Comparison of ENCODE assay signal across 14 cellular contexts in the genomic region with DNA sequence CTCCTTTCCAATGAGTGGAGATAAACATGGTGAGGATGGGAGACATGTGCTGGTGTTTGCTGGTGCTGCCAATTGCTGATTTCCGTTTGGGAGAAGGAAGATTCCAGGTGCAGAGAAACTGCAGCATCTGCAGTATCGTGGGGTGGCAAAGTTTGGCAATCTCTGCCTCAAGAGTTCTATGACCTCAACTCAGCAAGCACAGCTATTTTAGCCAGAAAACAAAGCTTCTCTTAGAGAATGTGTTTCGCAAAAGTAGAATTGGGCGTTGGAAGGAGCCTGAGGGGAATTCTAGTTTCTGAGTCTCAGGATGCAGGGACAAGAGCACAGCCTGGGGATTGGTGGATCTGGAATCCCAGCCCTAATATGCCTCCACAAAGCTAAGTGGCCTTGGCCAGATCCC. TPM values are rescaled to one million over a fixed set of nuclear protein-coding genes. Genes with fewer than 3 reads are reported as not detected.
DNase-seq lines count a peak whose midpoint lies in the region; TF ChIP-seq lines count a peak whose summit lies in the region.
"Had no signal": no experiment of that assay in that cellular context is flagged by ENCODE, and none has a peak within 500 bp of the region (broad histone marks: within the 10 kb centered on the region; RNA-seq: fewer than 3 reads in every experiment).

No MANE protein-coding gene starts in this region.

- CTCF ChIA-PET in Caco-2 (lab: Charles Lee) = no interaction called here

- no peak overlapping the region for H3K27ac ChIP-seq in esophagus squamous epithelium

- TF ChIP-seq CTCF in nephron progenitor cell (IDR thresholded peaks at IDR 0.05) (no peak), Caco-2 (IDR thresholded peaks at IDR 0.05; ENCODE audit: insufficient read depth in 1 of 2, low read depth in 1 of 2, low read length in 1 of 2, severe bottlenecking in 1 of 2, unreplicated experiment in 1 of 2) (no peak), esophagus squamous epithelium (IDR thresholded peaks at IDR 0.05) (no peak)

- H3K4me1 Mint-ChIP-seq in nephron progenitor cell (peaks cover 16% of the 10 kb centered on the region), Caco-2 (ENCODE audit: low read depth, unreplicated experiment) (peaks cover 10% of the 10 kb centered on the region)

- 39 to 49% methylated on average over 4 of the region's 4 CpGs for WGBS in esophagus squamous epithelium, 2 donors

- H3K4me3 ChIP-seq in Caco-2 (ENCODE audit: low read depth, low read length) (no peak overlapping the region), esophagus squamous epithelium (no peak overlapping the region)

- POLR2A ChIA-PET in Caco-2 (lab: Charles Lee) = interaction anchor here (0.7 kb wide), 1 partner anchor 108 kb away, joined by 3 read pairs; no protein-coding TSS in a partner anchor

- no peak for TF ChIP-seq POLR2A in esophagus squamous epithelium (IDR thresholded peaks at IDR 0.05)

- H3K27me3 Mint-ChIP-seq in nephron progenitor cell (ENCODE audit: low read depth, poor library complexity) = peaks cover 7% of the 10 kb centered on the region
- no peaks in the 10 kb centered on the region for H3K27me3 Mint-ChIP-seq in Caco-2 (ENCODE audit: insufficient read depth, unreplicated experiment)

- H3K36me3 ChIP-seq in Caco-2 (ENCODE audit: control insufficient read depth, insufficient read depth, low read length) (no peaks in the 10 kb centered on the region), esophagus squamous epithelium (no peaks in the 10 kb centered on the region)

- no TSS peak for BruUV-seq in Caco-2 (replicated peaks; lab: Mats Ljungman, UMichigan)

- H3K27ac Mint-ChIP-seq in nephron progenitor cell = peak overlapping the region; percentile 43
- no peak overlapping the region for H3K27ac Mint-ChIP-seq in Caco-2 (ENCODE audit: unreplicated experiment)

- H3K9me3 ChIP-seq in Caco-2 (no peaks in the 10 kb centered on the region), esophagus squamous epithelium (no peaks in the 10 kb centered on the region)

- H3K27me3 ChIP-seq in Caco-2 (replicated peaks; ENCODE audit: control insufficient read depth, insufficient read depth, low read length) (no peaks in the 10 kb centered on the region), esophagus squamous epithelium (no peaks in the 10 kb centered on the region)

- in situ Hi-C loops in SK-MEL-5 (cut with HindIII; ENCODE audit: low pct_unique_long_range_greater_than_20kb, low sequenced_read_pairs) = no loop called here

- H3K4me3 Mint-ChIP-seq in nephron progenitor cell = no peak overlapping the region
- H3K4me3 Mint-ChIP-seq in Caco-2 (ENCODE audit: unreplicated experiment) = no peak overlapping the region

- H3K4me1 ChIP-seq in Caco-2 (peaks cover 11% of the 10 kb centered on the region), esophagus squamous epithelium (peaks cover 0 to 13% (median 0%) of the 10 kb centered on the region in 3 donors)

- no peaks in the 10 kb centered on the region for H3K36me3 Mint-ChIP-seq in nephron progenitor cell (ENCODE audit: low read depth)
- no peaks in the 10 kb centered on the region for H3K36me3 Mint-ChIP-seq in Caco-2 (ENCODE audit: insufficient read depth, unreplicated experiment)

- DNase-seq in EH (ENCODE audit: low read depth) (peak; percentile 14), SK-MEL-5 (ENCODE audit: low read depth, low spot score) (peak; percentile 89), fibroblast of gingiva (ENCODE audit: low read depth) (peak; percentile 24), nephron progenitor cell (no peak), Caco-2 (no peak), hypothalamus (lab: John Stamatoyannopoulos, UW) (no peak), esophagus squamous epithelium (lab: John Stamatoyannopoulos, UW) (no peak)
- DNase-seq: C1 segment of cervical spinal cord, DMS 273 treated with DMSO at 0.1 percent for 48 hours, MM.1S, NCI-H1092 treated with DMSO at 0.1 percent for 48 hours, NCI-H1694, NCI-H226, NCI-H526 treated with DMSO at 0.1 percent for 48 hours had no signal

- intact Hi-C loops in Caco-2 (cut with micrococcal nuclease; ENCODE audit: unreplicated experiment) (no loop called here), esophagus squamous epithelium (cut with DNase I) (no loop called here)

- H3K9me3 Mint-ChIP-seq in nephron progenitor cell (no peaks in the 10 kb centered on the region), Caco-2 (ENCODE audit: unreplicated experiment) (no peaks in the 10 kb centered on the region)

RNA-seq across cellular contexts. Expression of a gene that starts 18.2 kb away (rescaled TPM):
- 20.9 and 21.3 TPM in 2 replicates for total RNA-seq in SK-MEL-5 (2014; rRNA removed; shearing (Covaris generic))
- polyA plus RNA-seq in SK-MEL-5 (2015; cell fraction: cytosol; rRNA removed) = 13.8 and 19.4 TPM in 2 replicates
- 15.4 and 22.4 TPM in 2 replicates for polyA plus RNA-seq in SK-MEL-5 (2015; cell fraction: nucleus; rRNA removed)
- total RNA-seq in Caco-2 (2022) (not detected in 2 replicates), esophagus squamous epithelium (under 1 TPM in 3 of 4 donors, not detected in 1; 0.18 to 0.50 (median 0.38) TPM)

Comparison
In these comparisons a context has a peak if more than half of its experiments do, and no peak if none do; other contexts are left out.
1. DNase-seq: peak in EH (single experiment), SK-MEL-5 (single experiment) and fibroblast of gingiva (single experiment); none in nephron progenitor cell (single experiment), Caco-2 (0 of 2), hypothalamus (0 of 51) and esophagus squamous epithelium (single experiment).
2. RNA of a gene that starts 18.2 kb away (total RNA-seq): 20.9 to 21.3 TPM in SK-MEL-5; 0.18 to 0.50 TPM in esophagus squamous epithelium and not detected in Caco-2; every median in the first group is over 10 times any median in the second.